In genomic region chr3:64685331-64685799, GRCh38 we compare ENCODE assay signal across 1 cellular context.
TF ChIP-seq lines count a peak whose summit lies in the region.

No MANE protein-coding gene starts in this region.

TF ChIP-seq in H1, 55 proteins besides CTCF, POLR2A, EP300 and RAD21 (continued from another document):
- TF ChIP-seq E2F6 (IDR thresholded peaks at IDR 0.05) (0 out of 2 replicates have a peak, but pooled peaks have one; percentile 10), SUZ12 (IDR thresholded peaks at IDR 0.05; ENCODE audit: low read length) (peak; percentile 74; the same call in 1 of the 2 replicates), CBX8 (IDR thresholded peaks at IDR 0.05; ENCODE audit: borderline replicate concordance, low read depth, low read length) (no peak), ATF2 (IDR thresholded peaks at IDR 0.05; ENCODE audit: low read length) (no peak), SIX5 (IDR thresholded peaks at IDR 0.05; ENCODE audit: low read depth, low read length) (no peak), HDAC2 (IDR thresholded peaks at IDR 0.05; ENCODE audit: borderline replicate concordance in 1 of 2, low read depth in 2 of 2, low read length in 2 of 2) (0 out of 4 replicates have a peak, but pooled peaks of 1 of the 2 experiments have one; percentile 66), SIN3A (conservative IDR thresholded peaks at IDR 0.05 in 1 of 2, IDR thresholded peaks at IDR 0.05 in 1 of 2; ENCODE audit: low read depth in 1 of 2, low read length in 2 of 2) (0 out of 4 replicates have a peak, but pooled peaks of 1 of the 2 experiments have one; percentile 11), KDM5A (IDR thresholded peaks at IDR 0.05; ENCODE audit: low read length) (no peak), SAP30 (IDR thresholded peaks at IDR 0.05; ENCODE audit: insufficient read depth, insufficient replicate concordance, low read length) (peak; percentile 18), SRF (IDR thresholded peaks at IDR 0.05; ENCODE audit: low read depth, low read length) (no peak), TEAD4 (IDR thresholded peaks at IDR 0.05; ENCODE audit: low read depth, low read length) (no peak), ZNF274 (IDR thresholded peaks at IDR 0.05; ENCODE audit: borderline replicate concordance, extremely low read depth, low read length) (no peak), SP1 (IDR thresholded peaks at IDR 0.05; ENCODE audit: low read depth, low read length) (no peak), POLR2AphosphoS5 (IDR thresholded peaks at IDR 0.05; ENCODE audit: low read depth, low read length) (no peak), KDM4A (IDR thresholded peaks at IDR 0.05; ENCODE audit: low read depth, low read length, severe bottlenecking) (no peak), TBP (IDR thresholded peaks at IDR 0.05; ENCODE audit: low read depth, low read length) (no peak), POU5F1 (IDR thresholded peaks at IDR 0.05; ENCODE audit: low read depth, low read length) (no peak), NRF1 (IDR thresholded peaks at IDR 0.05; ENCODE audit: low read depth, low read length) (no peak), KDM1A (IDR thresholded peaks at IDR 0.05; ENCODE audit: borderline replicate concordance, low read length) (no peak), PHF8 (conservative IDR thresholded peaks at IDR 0.05; ENCODE audit: low read depth, low read length) (no peak), EZH2 (IDR thresholded peaks at IDR 0.05; ENCODE audit: low read depth, low read length, severe bottlenecking) (peak; percentile 63), CBX5 (IDR thresholded peaks at IDR 0.05; ENCODE audit: low read depth, low read length) (no peak), SP4 (IDR thresholded peaks at IDR 0.05; ENCODE audit: low read length) (no peak), SIRT6 (IDR thresholded peaks at IDR 0.05; ENCODE audit: low read length) (no peak), TAF1 (IDR thresholded peaks at IDR 0.05; ENCODE audit: low read depth, low read length) (no peak), FOSL1 (IDR thresholded peaks at IDR 0.05; ENCODE audit: insufficient read depth, low read depth, low read length) (no peak), CREB1 (IDR thresholded peaks at IDR 0.05) (no peak), GABPA (IDR thresholded peaks at IDR 0.05; ENCODE audit: borderline replicate concordance, insufficient read depth, low read length) (no peak), MAFK (IDR thresholded peaks at IDR 0.05; ENCODE audit: low read depth, low read length) (no peak), CHD7 (IDR thresholded peaks at IDR 0.05; ENCODE audit: insufficient replicate concordance, low read length) (no peak), BCL11A (IDR thresholded peaks at IDR 0.05; ENCODE audit: low read depth in 2 of 2, low read length in 2 of 2) (no peak), YY1 (IDR thresholded peaks at IDR 0.05; ENCODE audit: low read depth, low read length) (no peak), MAX (IDR thresholded peaks at IDR 0.05) (peak; percentile 22; the same call in 1 of the 2 replicates), BACH1 (IDR thresholded peaks at IDR 0.05; ENCODE audit: low read length) (peak; percentile 51), CEBPB (IDR thresholded peaks at IDR 0.05; ENCODE audit: low read depth, low read length) (no peak), NANOG (IDR thresholded peaks at IDR 0.05; ENCODE audit: insufficient read depth, low read depth, low read length, poor library complexity, severe bottlenecking) (no peak), JUN (IDR thresholded peaks at IDR 0.05; ENCODE audit: low read depth, low read length) (no peak), HDAC6 (IDR thresholded peaks at IDR 0.05; ENCODE audit: low read depth, low read length) (no peak), RNF2 (IDR thresholded peaks at IDR 0.05; ENCODE audit: borderline replicate concordance, low read depth, low read length, missing control alignments, poor library complexity, severe bottlenecking) (no peak), GTF2F1 (IDR thresholded peaks at IDR 0.05; ENCODE audit: borderline replicate concordance, low read depth, low read length) (no peak)
TF ChIP-seq in H1: peak in this region for 8.
